ENCODE assay signal across 8 cellular contexts in genomic region chr7:90346326-90347125, GRCh38. TPM values are rescaled to one million over a fixed set of nuclear protein-coding genes. Genes with fewer than 3 reads are reported as not detected.
DNase-seq lines count a peak whose midpoint lies in the region; ATAC-seq and TF ChIP-seq lines count a peak whose summit lies in the region.

TSS of gene GTPBP10 (plus strand) at chr7:90346716. CDS start at chr7:90346742, 26 bp downstream.

- H3K36me3 Mint-ChIP-seq in activated T-cell treated with anti-CD3 and anti-CD28 coated beads, Interleukin-2, amount 50 U/mL, for 4 hours (ENCODE audit: insufficient read depth): peaks cover 11% of the 10 kb centered on the region

- no peak for TF ChIP-seq POLR2A in esophagus muscularis mucosa (IDR thresholded peaks at IDR 0.05; ENCODE audit: low read depth)

- H3K27me3 ChIP-seq in esophagus muscularis mucosa (no peaks in the 10 kb centered on the region), muscle layer of duodenum (ENCODE audit: low read depth, low read length) (no peaks in the 10 kb centered on the region)

- H3K4me3 ChIP-seq in esophagus muscularis mucosa (peak within 1 kb of the TSS; percentile 67 to 84 (median 78)), muscle layer of duodenum (ENCODE audit: low read depth in 1 of 2, low read length in 2 of 2) (peak within 1 kb of the TSS; percentile 72 to 87)

- peak; percentile 95 for ATAC-seq in GM21723 (IDR thresholded peaks at IDR 0.05; ENCODE audit: unreplicated experiment)
- ATAC-seq in activated T-cell treated with anti-CD3 and anti-CD28 coated beads, Interleukin-2, amount 50 U/mL, for 4 hours: peak; percentile 91 to 95

- 0% methylated on average over 17 of the region's 38 CpGs for WGBS in esophagus muscularis mucosa

- H3K27me3 Mint-ChIP-seq in activated T-cell treated with anti-CD3 and anti-CD28 coated beads, Interleukin-2, amount 50 U/mL, for 4 hours (ENCODE audit: low read depth): no peaks in the 10 kb centered on the region

- H3K36me3 ChIP-seq in esophagus muscularis mucosa (no peaks in the 10 kb centered on the region), muscle layer of duodenum (ENCODE audit: control insufficient read depth in 1 of 2, insufficient read depth in 2 of 2, low read length in 2 of 2) (no peaks in the 10 kb centered on the region)

- H3K4me1 ChIP-seq in esophagus muscularis mucosa (peaks cover 9 to 21% (median 18%) of the 10 kb centered on the region in 4 donors), muscle layer of duodenum (ENCODE audit: control insufficient read depth in 1 of 2, insufficient read depth in 2 of 2, low read length in 2 of 2) (peaks cover 5 to 10% of the 10 kb centered on the region in 2 donors)

- H3K4me1 Mint-ChIP-seq in activated T-cell treated with anti-CD3 and anti-CD28 coated beads, Interleukin-2, amount 50 U/mL, for 4 hours (ENCODE audit: low read depth): peaks cover 42% of the 10 kb centered on the region

- H3K4me3 Mint-ChIP-seq in activated T-cell treated with anti-CD3 and anti-CD28 coated beads, Interleukin-2, amount 50 U/mL, for 4 hours: peak within 1 kb of the TSS; percentile 93

- TF ChIP-seq EP300 in esophagus muscularis mucosa (IDR thresholded peaks at IDR 0.05): no peak

- H3K27ac ChIP-seq in esophagus muscularis mucosa (replicated peaks in 1 of 4) (peak within 1 kb of the TSS; percentile 83 to 88 (median 85)), muscle layer of duodenum (ENCODE audit: low read length) (peak within 1 kb of the TSS; percentile 90)

- DNase-seq in DMS79 treated with DMSO at 0.1 percent for 48 hours (lab: John Stamatoyannopoulos, UW): peak; percentile 90
- peak; percentile 97 for DNase-seq in KG1 (lab: John Stamatoyannopoulos, UW)
- peak; percentile 96 for DNase-seq in activated T-cell treated with anti-CD3 and anti-CD28 coated beads, Interleukin-2, amount 50 U/mL, for 4 hours
- peak; percentile 97 for DNase-seq in esophagus muscularis mucosa (ENCODE audit: extremely low spot score)
- peak; percentile 90 to 92 for DNase-seq in stimulated activated CD8-positive, alpha-beta memory T cell treated with anti-CD3 and anti-CD28 coated beads, Interleukin-7, amount 100 ng/mL, for 4 hours (ENCODE audit: low read depth in 2 of 2)

- H3K9me3 Mint-ChIP-seq in activated T-cell treated with anti-CD3 and anti-CD28 coated beads, Interleukin-2, amount 50 U/mL, for 4 hours: no peaks in the 10 kb centered on the region

- intact Hi-C loops in esophagus muscularis mucosa (cut with DNase I): loop anchor here (5.0 kb wide), 1 partner anchor 56 kb away; the partner anchor contains the start of gene CLDN12

- H3K9me3 ChIP-seq in esophagus muscularis mucosa: no peaks in the 10 kb centered on the region
- no peaks in the 10 kb centered on the region for H3K9me3 ChIP-seq in muscle layer of duodenum (ENCODE audit: control insufficient read depth in 1 of 2, low read length in 2 of 2)

- TF ChIP-seq CTCF in esophagus muscularis mucosa (IDR thresholded peaks at IDR 0.05): peak; percentile 62 to 85 (median 79)

TF ChIP-seq in PFSK-1, 5 proteins besides CTCF, POLR2A, EP300 and RAD21:
- TF ChIP-seq, protein P1, sequence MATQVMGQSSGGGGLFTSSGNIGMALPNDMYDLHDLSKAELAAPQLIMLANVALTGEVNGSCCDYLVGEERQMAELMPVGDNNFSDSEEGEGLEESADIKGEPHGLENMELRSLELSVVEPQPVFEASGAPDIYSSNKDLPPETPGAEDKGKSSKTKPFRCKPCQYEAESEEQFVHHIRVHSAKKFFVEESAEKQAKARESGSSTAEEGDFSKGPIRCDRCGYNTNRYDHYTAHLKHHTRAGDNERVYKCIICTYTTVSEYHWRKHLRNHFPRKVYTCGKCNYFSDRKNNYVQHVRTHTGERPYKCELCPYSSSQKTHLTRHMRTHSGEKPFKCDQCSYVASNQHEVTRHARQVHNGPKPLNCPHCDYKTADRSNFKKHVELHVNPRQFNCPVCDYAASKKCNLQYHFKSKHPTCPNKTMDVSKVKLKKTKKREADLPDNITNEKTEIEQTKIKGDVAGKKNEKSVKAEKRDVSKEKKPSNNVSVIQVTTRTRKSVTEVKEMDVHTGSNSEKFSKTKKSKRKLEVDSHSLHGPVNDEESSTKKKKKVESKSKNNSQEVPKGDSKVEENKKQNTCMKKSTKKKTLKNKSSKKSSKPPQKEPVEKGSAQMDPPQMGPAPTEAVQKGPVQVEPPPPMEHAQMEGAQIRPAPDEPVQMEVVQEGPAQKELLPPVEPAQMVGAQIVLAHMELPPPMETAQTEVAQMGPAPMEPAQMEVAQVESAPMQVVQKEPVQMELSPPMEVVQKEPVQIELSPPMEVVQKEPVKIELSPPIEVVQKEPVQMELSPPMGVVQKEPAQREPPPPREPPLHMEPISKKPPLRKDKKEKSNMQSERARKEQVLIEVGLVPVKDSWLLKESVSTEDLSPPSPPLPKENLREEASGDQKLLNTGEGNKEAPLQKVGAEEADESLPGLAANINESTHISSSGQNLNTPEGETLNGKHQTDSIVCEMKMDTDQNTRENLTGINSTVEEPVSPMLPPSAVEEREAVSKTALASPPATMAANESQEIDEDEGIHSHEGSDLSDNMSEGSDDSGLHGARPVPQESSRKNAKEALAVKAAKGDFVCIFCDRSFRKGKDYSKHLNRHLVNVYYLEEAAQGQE (IDR thresholded peaks at IDR 0.05; ENCODE audit: insufficient read depth in 1 of 2, low read depth in 2 of 2, low read length in 2 of 2): peak; percentile 55 to 72; a peak in 3 of 4 replicates
- peak; percentile 97 for TF ChIP-seq POLR2AphosphoS5 (IDR thresholded peaks at IDR 0.05; ENCODE audit: low read depth, low read length)
- TF ChIP-seq SIN3A (IDR thresholded peaks at IDR 0.05; ENCODE audit: borderline replicate concordance, insufficient read depth, low read length): peak; percentile 80; the same call in 1 of the 2 replicates
- peak; percentile 77; the same call in 1 of the 2 replicates for TF ChIP-seq TAF1 (IDR thresholded peaks at IDR 0.05; ENCODE audit: borderline replicate concordance, insufficient read depth, low read length)
- TF ChIP-seq FOXP2 (optimal IDR thresholded peaks at IDR 0.05; ENCODE audit: borderline replicate concordance, extremely low read depth, extremely low read length, insufficient read depth): peak; percentile 84

RNA-seq across cellular contexts. Expression of gene GTPBP10, which starts in this region (rescaled TPM):
- polyA plus RNA-seq in PFSK-1 (2012; ENCODE audit: insufficient read length, low read depth): 8.5 TPM
- 10 to 100 TPM; 39.9 to 43.1 (median 42.4) TPM for total RNA-seq in activated T-cell treated with anti-CD3 and anti-CD28 coated beads, Interleukin-2, amount 50 U/mL, for 4 hours
- 10 to 100 TPM in 3 of 4 donors, 1 to 10 TPM in 1; 9.6 to 14.4 (median 12.4) TPM for total RNA-seq in esophagus muscularis mucosa

Comparison
In these comparisons a context has a peak if more than half of its experiments do, and no peak if none do; other contexts are left out.
1. Peak in every context shown above with its lines: DNase-seq, ATAC-seq, H3K4me3 ChIP-seq and H3K27ac ChIP-seq.